In the genomic region with DNA sequence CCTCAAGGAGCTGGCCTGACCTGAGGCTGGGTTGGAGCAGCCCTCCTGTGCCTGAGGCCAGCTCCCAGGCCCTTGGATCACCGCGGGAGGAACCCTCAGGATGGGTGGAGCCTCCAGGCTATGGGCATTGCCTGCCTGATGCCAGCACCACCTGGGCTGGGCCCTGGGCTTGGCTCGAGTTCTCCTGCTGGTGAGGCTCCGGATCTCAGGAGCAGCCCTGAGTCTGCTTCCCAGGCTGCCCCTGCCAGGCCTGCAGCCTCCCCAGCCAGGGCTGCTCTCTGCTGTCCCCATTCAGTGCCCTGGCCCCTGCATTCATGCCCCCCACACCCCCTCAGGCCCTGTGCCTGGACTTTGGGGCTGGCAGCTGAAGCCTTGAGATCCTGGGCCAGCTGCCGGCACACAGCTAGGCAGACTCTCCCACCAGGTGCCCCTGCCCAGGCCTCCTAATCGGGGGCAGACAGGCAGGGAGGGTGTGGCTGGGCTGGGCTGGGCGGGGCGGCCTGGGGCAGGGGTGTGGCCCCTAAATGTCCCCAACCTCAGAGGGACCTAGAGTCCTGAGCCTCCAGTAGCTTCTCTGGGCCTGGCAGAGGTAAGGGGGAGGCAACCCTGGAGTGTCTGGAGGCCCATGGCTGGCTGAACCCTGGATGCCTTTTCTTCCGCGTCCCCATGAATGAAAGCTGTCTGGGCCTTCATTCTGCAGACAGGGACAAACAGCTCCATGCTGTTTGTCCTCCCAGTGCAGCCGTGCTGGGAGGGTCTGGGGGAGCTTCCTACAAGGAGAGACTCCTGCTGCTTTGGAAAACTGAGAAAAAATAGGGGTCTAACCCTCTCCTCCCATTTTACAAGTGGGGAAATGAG, we compare ENCODE assay signal across 9 cellular contexts. TPM values are rescaled to one million over a fixed set of nuclear protein-coding genes. Genes with fewer than 3 reads are reported as not detected.
DNase-seq lines count a peak whose midpoint lies in the region; ATAC-seq and TF ChIP-seq lines count a peak whose summit lies in the region.
"Had no signal": no experiment of that assay in that cellular context is flagged by ENCODE, and none has a peak within 500 bp of the region (broad histone marks: within the 10 kb centered on the region; RNA-seq: fewer than 3 reads in every experiment).

No MANE protein-coding gene starts in this region.

- POLR2A ChIA-PET in OCI-LY7 (lab: Charles Lee), result no interaction called here

- no peaks in the 10 kb centered on the region for H3K9me2 ChIP-seq in DOHH2 (replicated peaks; ENCODE audit: control insufficient read depth, low read length)
- H3K9me2 ChIP-seq in OCI-LY7 (ENCODE audit: insufficient read depth, low read length), result no peaks in the 10 kb centered on the region

- no peaks in the 10 kb centered on the region for H3K27me3 ChIP-seq in DOHH2 (ENCODE audit: control insufficient read depth, low read length)
- H3K27me3 ChIP-seq: cardiac muscle cell had no signal

- H3K36me3 Mint-ChIP-seq in endothelial cell (ENCODE audit: low read depth, unreplicated experiment) (no peaks in the 10 kb centered on the region), progenitor cell of endocrine pancreas (ENCODE audit: insufficient read depth) (no peaks in the 10 kb centered on the region)

- intact Hi-C loops in OCI-LY7 (cut with micrococcal nuclease; ENCODE audit: unreplicated experiment), result loop anchor here (5.0 kb wide), 1 partner anchor 186 kb away; the partner anchor contains the start of gene PGAP6

- no peaks in the 10 kb centered on the region for H3F3A ChIP-seq in DOHH2 (ENCODE audit: control insufficient read depth, insufficient read depth)

- H3K4me3 ChIP-seq in DOHH2 (ENCODE audit: low read length), result peak overlapping the region; percentile 82
- peak overlapping the region; percentile 94 for H3K4me3 ChIP-seq in OCI-LY7 (ENCODE audit: low read depth, low read length, poor library complexity, severe bottlenecking)

- H3K27ac ChIP-seq in DOHH2 (ENCODE audit: low read depth, low read length) (no peak overlapping the region), OCI-LY7 (ENCODE audit: low read depth, low read length, poor library complexity, severe bottlenecking) (peak overlapping the region; percentile 13)

- H4K20me1 ChIP-seq in DOHH2 (ENCODE audit: control insufficient read depth, insufficient read depth, low read depth, low read length) (no peaks in the 10 kb centered on the region), OCI-LY7 (ENCODE audit: insufficient read depth, low read length) (no peaks in the 10 kb centered on the region)

- no peak for ATAC-seq in GM19467 (IDR thresholded peaks at IDR 0.05; ENCODE audit: unreplicated experiment)

- H3K4me3 Mint-ChIP-seq in endothelial cell (ENCODE audit: unreplicated experiment) (peak overlapping the region; percentile 85), progenitor cell of endocrine pancreas (ENCODE audit: low read depth) (peak overlapping the region; percentile 80)

- H3K4me2 ChIP-seq in DOHH2 (ENCODE audit: low read length) (peak overlapping the region; percentile 96), OCI-LY7 (ENCODE audit: low read length) (peak overlapping the region; percentile 72)

- H3K27me3 Mint-ChIP-seq in endothelial cell (ENCODE audit: unreplicated experiment) (peaks cover 4% of the 10 kb centered on the region), progenitor cell of endocrine pancreas (no peaks in the 10 kb centered on the region)

- no peaks in the 10 kb centered on the region for H3K36me3 ChIP-seq in DOHH2 (ENCODE audit: control insufficient read depth, low read length)
- H3K36me3 ChIP-seq in OCI-LY7 (ENCODE audit: insufficient read depth, low read length), result no peaks in the 10 kb centered on the region
- H3K36me3 ChIP-seq: cardiac muscle cell had no signal

- peak overlapping the region; percentile 33; the same call in 1 of the 2 replicates for H2AFZ ChIP-seq in OCI-LY7 (ENCODE audit: low read length)

- peaks cover 6% of the 10 kb centered on the region for H3K4me1 Mint-ChIP-seq in endothelial cell (ENCODE audit: unreplicated experiment)
- H3K4me1 Mint-ChIP-seq in progenitor cell of endocrine pancreas (ENCODE audit: low read depth), result peaks cover 20% of the 10 kb centered on the region

- no peaks in the 10 kb centered on the region for H3K9me3 ChIP-seq in DOHH2 (ENCODE audit: control insufficient read depth, insufficient read depth, low read length)
- no peaks in the 10 kb centered on the region for H3K9me3 ChIP-seq in OCI-LY7 (ENCODE audit: low read length)

- CTCF ChIA-PET in OCI-LY7 (lab: Charles Lee; ENCODE audit: unreplicated experiment), result interaction anchor here (0.6 kb wide), 1 partner anchor 110 kb away, joined by 3 read pairs; no protein-coding TSS in a partner anchor

- TF ChIP-seq CTCF in DOHH2 (IDR thresholded peaks at IDR 0.05; ENCODE audit: low read depth, low read length, poor library complexity, severe bottlenecking) (no peak), OCI-LY7 (conservative IDR thresholded peaks at IDR 0.05; ENCODE audit: low read length) (no peak), endothelial cell (IDR thresholded peaks at IDR 0.05; ENCODE audit: unreplicated experiment) (no peak), progenitor cell of endocrine pancreas (IDR thresholded peaks at IDR 0.05; ENCODE audit: unreplicated experiment) (no peak)

- H3K4me1 ChIP-seq in DOHH2 (ENCODE audit: control insufficient read depth, low read length) (peaks cover 32% of the 10 kb centered on the region), OCI-LY7 (ENCODE audit: insufficient read depth, low read length, poor library complexity, severe bottlenecking) (peaks cover 35% of the 10 kb centered on the region)

- no peaks in the 10 kb centered on the region for H3K9me3 Mint-ChIP-seq in endothelial cell (ENCODE audit: unreplicated experiment)
- H3K9me3 Mint-ChIP-seq in progenitor cell of endocrine pancreas (ENCODE audit: low read depth), result no peaks in the 10 kb centered on the region

- DNase-seq in OCI-LY7 (ENCODE audit: low spot score) (no peak), endothelial cell (ENCODE audit: low spot score) (no peak), progenitor cell of endocrine pancreas (ENCODE audit: low spot score, unreplicated experiment) (no peak), GM19240 (ENCODE audit: insufficient read length, low spot score) (no peak), NCI-H748 treated with DMSO at 0.1 percent for 48 hours (lab: John Stamatoyannopoulos, UW) (no peak), ecto neural progenitor cell (ENCODE audit: low spot score) (no peak)

- H3K27ac Mint-ChIP-seq in endothelial cell (ENCODE audit: unreplicated experiment) (no peak overlapping the region), progenitor cell of endocrine pancreas (peak overlapping the region; percentile 77)

- BruUV-seq in OCI-LY7 (replicated peaks; lab: Mats Ljungman, UMichigan), result no TSS peak

- H3K79me2 ChIP-seq in DOHH2 (ENCODE audit: control insufficient read depth, low read length) (peaks cover 19% of the 10 kb centered on the region), OCI-LY7 (ENCODE audit: insufficient read depth, low read depth, low read length) (peaks cover 7% of the 10 kb centered on the region; the same call in 1 of the 2 replicates)

RNA-seq across cellular contexts. Expression of gene PIGQ, which starts 1.1 kb away (rescaled TPM):
- 32.3 and 39.0 TPM in 2 replicates for total RNA-seq in OCI-LY7 (2014; rRNA removed; shearing (Covaris generic))
- total RNA-seq in OCI-LY7 (2022) (51.4 and 54.2 TPM in 2 replicates), endothelial cell (ENCODE audit: unreplicated experiment) (38.4 TPM), progenitor cell of endocrine pancreas (109 TPM in 2 replicates)

RNA-seq across cellular contexts. Expression of gene NHLRC4, which starts 1.8 kb away (rescaled TPM):
- total RNA-seq in OCI-LY7 (2014; rRNA removed; shearing (Covaris generic)), result 3.7 and 4.2 TPM in 2 replicates
- total RNA-seq in OCI-LY7 (2022) (2.5 and 2.6 TPM in 2 replicates), endothelial cell (ENCODE audit: unreplicated experiment) (0.69 TPM), progenitor cell of endocrine pancreas (0.51 and 1.4 TPM in 2 replicates)

RNA-seq across cellular contexts. Expression of gene PRR35, which starts 8.4 kb away (rescaled TPM):
- total RNA-seq in OCI-LY7 (2014; rRNA removed; shearing (Covaris generic)), result not detected in 2 replicates
- not detected in 2 replicates for total RNA-seq in OCI-LY7 (2022)
- total RNA-seq in endothelial cell (ENCODE audit: unreplicated experiment), result not detected
- total RNA-seq in progenitor cell of endocrine pancreas, result not detected in 2 replicates

RNA-seq across cellular contexts. Expression of gene RAB40C, which starts 21.2 kb away (rescaled TPM):
- total RNA-seq in OCI-LY7 (2014; rRNA removed; shearing (Covaris generic)), result 18.2 and 20.9 TPM in 2 replicates
- total RNA-seq in OCI-LY7 (2022) (18.3 and 19.3 TPM in 2 replicates), endothelial cell (ENCODE audit: unreplicated experiment) (18.5 TPM), progenitor cell of endocrine pancreas (29.0 and 30.6 TPM in 2 replicates)

RNA-seq across cellular contexts. Expression of gene CAPN15, which starts 41.1 kb away (rescaled TPM):
- total RNA-seq in OCI-LY7 (2014; rRNA removed; shearing (Covaris generic)), result 23.1 and 32.9 TPM in 2 replicates
- total RNA-seq in OCI-LY7 (2022) (43.9 and 54.0 TPM in 2 replicates), endothelial cell (ENCODE audit: unreplicated experiment) (49.0 TPM), progenitor cell of endocrine pancreas (53.9 and 57.4 TPM in 2 replicates)
